Comparison of ENCODE assay signal across 11 cellular contexts in the genomic region with DNA sequence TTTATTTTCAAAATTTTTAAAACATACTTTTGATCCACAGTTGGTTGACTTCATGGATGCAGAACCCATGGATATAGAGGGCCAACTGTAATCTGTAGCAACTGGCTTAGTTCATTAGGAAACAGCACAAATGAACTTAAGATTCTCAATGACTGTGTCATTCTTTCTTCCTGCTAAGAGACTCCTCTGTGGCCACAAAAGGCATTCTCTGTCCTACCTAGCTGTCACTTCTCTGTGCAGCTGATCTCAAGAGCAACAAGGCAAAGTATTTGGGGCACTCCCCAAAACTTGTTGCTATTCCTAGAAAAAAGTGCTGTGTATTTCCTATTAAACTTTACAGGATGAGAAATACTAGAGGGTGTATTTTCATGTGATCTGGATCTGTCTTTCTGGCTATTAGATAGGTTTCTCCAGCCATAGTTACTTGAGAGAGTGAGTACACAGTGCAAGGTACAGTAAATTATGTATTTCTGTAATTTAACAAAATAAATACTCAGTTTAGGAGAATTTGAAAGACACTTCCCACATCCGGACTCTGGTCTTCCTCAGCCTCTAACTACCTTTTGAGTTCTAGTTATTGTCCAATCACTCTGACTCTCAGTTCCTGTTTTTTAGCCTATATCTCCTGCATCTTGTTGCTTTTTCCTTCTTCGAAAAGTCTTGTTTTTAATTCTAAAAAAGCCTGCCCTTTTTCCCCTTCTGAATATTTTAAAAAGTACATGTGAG. TPM values are rescaled to one million over a fixed set of nuclear protein-coding genes. Genes with fewer than 3 reads are reported as not detected.
DNase-seq lines count a peak whose midpoint lies in the region; ATAC-seq and TF ChIP-seq lines count a peak whose summit lies in the region.
"Had no signal": no experiment of that assay in that cellular context is flagged by ENCODE, and none has a peak within 500 bp of the region (broad histone marks: within the 10 kb centered on the region; RNA-seq: fewer than 3 reads in every experiment).

No MANE protein-coding gene starts in this region.

- H3K4me3 ChIP-seq in esophagus squamous epithelium = no peak overlapping the region

- ATAC-seq in GM18861 (IDR thresholded peaks at IDR 0.05; ENCODE audit: unreplicated experiment) (peak; percentile 76), GM21717 (IDR thresholded peaks at IDR 0.05; ENCODE audit: unreplicated experiment) (peak; percentile 80), HG03469 (IDR thresholded peaks at IDR 0.05; ENCODE audit: unreplicated experiment) (peak; percentile 72)
- peak; percentile 27 for ATAC-seq in activated CD8-positive, alpha-beta T cell treated with anti-CD3 and anti-CD28 coated beads, Interleukin-2, amount 10 ng/mL, durations not matched to agents 7 days and 5 days

- no peak for DNase-seq in activated CD8-positive, alpha-beta T cell treated with anti-CD3 and anti-CD28 coated beads, Interleukin-2, amount 10 ng/mL, durations not matched to agents 7 days and 5 days
- DNase-seq in GOT3 (lab: John Stamatoyannopoulos, UW) = no peak
- DNase-seq in epidermal melanocyte (ENCODE audit: insufficient read length, low spot score) = no peak
- no peak for DNase-seq in esophagus squamous epithelium (lab: John Stamatoyannopoulos, UW)
- no peak for DNase-seq in hypothalamus (lab: John Stamatoyannopoulos, UW)
- DNase-seq: GDM1, kidney glomerular epithelial cell had no signal

- peaks cover 6% of the 10 kb centered on the region for H3K36me3 Mint-ChIP-seq in activated CD8-positive, alpha-beta T cell treated with anti-CD3 and anti-CD28 coated beads, Interleukin-2, amount 10 ng/mL, durations not matched to agents 7 days and 5 days (ENCODE audit: low read depth)

- no peaks in the 10 kb centered on the region for H3K9me3 ChIP-seq in esophagus squamous epithelium

- peak overlapping the region; percentile 20 for H3K4me3 Mint-ChIP-seq in activated CD8-positive, alpha-beta T cell treated with anti-CD3 and anti-CD28 coated beads, Interleukin-2, amount 10 ng/mL, durations not matched to agents 7 days and 5 days

- H3K27ac ChIP-seq in esophagus squamous epithelium = no peak overlapping the region

- peak overlapping the region; percentile 72 for H3K27ac Mint-ChIP-seq in activated CD8-positive, alpha-beta T cell treated with anti-CD3 and anti-CD28 coated beads, Interleukin-2, amount 10 ng/mL, durations not matched to agents 7 days and 5 days

- peaks cover 15% of the 10 kb centered on the region for H3K4me1 Mint-ChIP-seq in activated CD8-positive, alpha-beta T cell treated with anti-CD3 and anti-CD28 coated beads, Interleukin-2, amount 10 ng/mL, durations not matched to agents 7 days and 5 days (ENCODE audit: low read depth)

- POLR2A ChIA-PET in activated CD8-positive, alpha-beta T cell treated with anti-CD3 and anti-CD28 coated beads, Interleukin-2, amount 10 ng/mL, durations not matched to agents 7 days and 5 days (lab: Charles Lee) = interaction anchor here (0.6 kb wide), 1 partner anchor 23 kb away, joined by 3 read pairs; no protein-coding TSS in a partner anchor

- CTCF ChIA-PET in activated CD8-positive, alpha-beta T cell treated with anti-CD3 and anti-CD28 coated beads, Interleukin-2, amount 10 ng/mL, durations not matched to agents 7 days and 5 days (lab: Charles Lee) = interaction anchor here (0.8 kb wide), 1 partner anchor 44 kb away, joined by 3 read pairs; no protein-coding TSS in a partner anchor

- no peak for TF ChIP-seq CTCF in esophagus squamous epithelium (IDR thresholded peaks at IDR 0.05)

- no peaks in the 10 kb centered on the region for H3K36me3 ChIP-seq in esophagus squamous epithelium

- peaks cover 10% of the 10 kb centered on the region for H3K27me3 Mint-ChIP-seq in activated CD8-positive, alpha-beta T cell treated with anti-CD3 and anti-CD28 coated beads, Interleukin-2, amount 10 ng/mL, durations not matched to agents 7 days and 5 days (ENCODE audit: low read depth)

- TF ChIP-seq POLR2A in esophagus squamous epithelium (IDR thresholded peaks at IDR 0.05) = no peak

- H3K4me1 ChIP-seq in esophagus squamous epithelium = no peaks in the 10 kb centered on the region

- H3K9me3 Mint-ChIP-seq in activated CD8-positive, alpha-beta T cell treated with anti-CD3 and anti-CD28 coated beads, Interleukin-2, amount 10 ng/mL, durations not matched to agents 7 days and 5 days (ENCODE audit: insufficient read depth) = no peaks in the 10 kb centered on the region

- intact Hi-C loops in esophagus squamous epithelium (cut with DNase I) = no loop called here

- WGBS in esophagus squamous epithelium, 2 donors = 57 to 74% methylated on average over 2 of the region's 2 CpGs

- H3K27me3 ChIP-seq in esophagus squamous epithelium = no peaks in the 10 kb centered on the region

RNA-seq across cellular contexts. Expression of a gene that starts 21.8 kb away (rescaled TPM):
- 1 to 10 TPM; 1.4 to 1.6 TPM for total RNA-seq in activated CD8-positive, alpha-beta T cell treated with anti-CD3 and anti-CD28 coated beads, Interleukin-2, amount 10 ng/mL, durations not matched to agents 7 days and 5 days
- 10 to 100 TPM in 3 of 4 donors, 1 to 10 TPM in 1; 5.3 to 26.9 (median 17.3) TPM for total RNA-seq in esophagus squamous epithelium

RNA-seq across cellular contexts. Expression of a gene that starts 53.9 kb away (rescaled TPM):
- not detected for total RNA-seq in activated CD8-positive, alpha-beta T cell treated with anti-CD3 and anti-CD28 coated beads, Interleukin-2, amount 10 ng/mL, durations not matched to agents 7 days and 5 days
- total RNA-seq in esophagus squamous epithelium = under 1 TPM in 1 of 4 donors, not detected in 3; 0.76 TPM
- total RNA-seq: endothelial cell of umbilical vein had no signal

Comparison
In these comparisons a context has a peak if more than half of its experiments do, and no peak if none do; other contexts are left out.
1. ATAC-seq: peak in every context shown above with its lines; median percentile 80 in GM21717; 76 in GM18861; 72 in HG03469; 27 in activated CD8-positive, alpha-beta T cell treated with anti-CD3 and anti-CD28 coated beads, Interleukin-2, amount 10 ng/mL, durations not matched to agents 7 days and 5 days.